Comparison of ENCODE assay signal across 13 cellular contexts in the genomic region with DNA sequence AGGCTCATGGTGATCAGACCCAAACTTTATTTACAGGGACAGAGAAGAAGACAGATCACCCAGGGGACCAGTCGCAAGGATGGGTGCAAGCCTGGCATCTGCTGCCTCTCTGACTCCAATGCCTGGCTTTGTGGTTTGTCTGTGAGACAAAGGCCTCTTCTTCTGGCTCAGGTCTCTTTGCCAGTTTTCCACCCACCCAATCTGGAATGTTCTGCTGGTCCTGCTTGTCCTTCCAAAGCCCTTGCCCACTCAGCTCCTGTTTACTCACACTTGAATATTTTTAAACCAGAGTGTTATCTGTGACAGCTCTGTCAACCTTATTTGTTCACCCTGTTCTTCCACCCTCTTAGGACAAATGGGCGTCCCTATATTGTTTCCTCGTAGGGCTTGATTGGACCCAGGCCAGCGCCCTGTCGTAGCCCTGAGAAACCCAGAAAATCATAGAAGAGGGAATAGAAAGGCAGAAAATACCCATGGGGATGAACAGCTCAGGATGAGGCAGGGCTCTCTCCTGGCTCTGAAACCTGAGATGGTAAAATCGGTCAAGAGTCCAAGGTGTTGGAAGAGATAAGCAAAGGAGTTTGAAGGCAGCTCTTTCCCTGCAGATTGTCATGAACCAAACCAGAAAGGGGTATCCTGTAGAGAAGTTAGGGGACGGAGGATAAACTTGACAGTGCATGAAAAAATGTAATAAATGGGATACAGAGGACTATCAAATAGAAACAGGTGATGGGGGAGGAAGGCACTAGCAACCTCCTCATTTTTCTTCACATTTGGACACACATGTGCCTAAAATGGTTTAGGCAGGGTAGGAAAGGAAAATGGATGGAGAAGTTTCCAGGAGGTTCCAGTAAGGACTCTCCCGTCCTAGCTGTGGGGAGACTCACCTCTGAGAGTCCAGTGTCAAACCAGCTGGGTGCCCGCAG. TPM values are rescaled to one million over a fixed set of nuclear protein-coding genes. Genes with fewer than 3 reads are reported as not detected.
A peak's percentile ranks its signal among the peaks of the same experiment; 100 is the strongest.
DNase-seq lines count a peak whose midpoint lies in the region; ATAC-seq and TF ChIP-seq lines count a peak whose summit lies in the region.
"Had no signal": no experiment of that assay in that cellular context is flagged by ENCODE, and none has a peak within 500 bp of the region (broad histone marks: within the 10 kb centered on the region; RNA-seq: fewer than 3 reads in every experiment).

No MANE protein-coding gene starts in this region.

- in situ Hi-C loops in IMR-90 (cut with MboI; ENCODE audit: low sequenced_read_pairs) = no loop called here

- peaks cover 0 to 15% of the 10 kb centered on the region in 2 experiments; a peak in 2 of 4 replicates for H3K79me1 ChIP-seq in IMR-90 (ENCODE audit: low read depth in 1 of 2, low read length in 2 of 2)
- H3K79me1 ChIP-seq in mesendoderm (ENCODE audit: low read length) = no peaks in the 10 kb centered on the region

- H4K91ac ChIP-seq in IMR-90 (ENCODE audit: insufficient read depth, low read depth, low read length) = peak overlapping the region; percentile 97; the same call in 1 of the 2 replicates

- H3K4me2 ChIP-seq in IMR-90 (ENCODE audit: low read depth, low read length) = 0 out of 2 replicates have a peak overlapping the region, but pooled peaks have one; percentile 2
- H3K4me2 ChIP-seq in mesendoderm (ENCODE audit: low read length) = no peak overlapping the region

- H4K20me1 ChIP-seq in IMR-90 (ENCODE audit: insufficient read depth, low read length) = no peaks in the 10 kb centered on the region

- H2BK120ac ChIP-seq in IMR-90 (ENCODE audit: low read depth, low read length) (peak overlapping the region; percentile 84), mesendoderm (ENCODE audit: low read depth, low read length) (no peak overlapping the region)

- H4K5ac ChIP-seq in IMR-90 (ENCODE audit: low read depth, low read length) = peak overlapping the region; percentile 94
- H4K5ac ChIP-seq in mesendoderm (ENCODE audit: low read length) = no peak overlapping the region

- H3K56ac ChIP-seq in IMR-90 (ENCODE audit: extremely low read depth, insufficient read depth, low read length) (no peak overlapping the region), mesendoderm (ENCODE audit: low read length) (no peak overlapping the region)

- no peak overlapping the region for H3K27ac Mint-ChIP-seq in WTC11

- no peak overlapping the region for H3K4me3 Mint-ChIP-seq in WTC11

- H2BK5ac ChIP-seq in IMR-90 (ENCODE audit: low read depth, low read length, poor library complexity, severe bottlenecking) = peak overlapping the region; percentile 85
- no peak overlapping the region for H2BK5ac ChIP-seq in mesendoderm (ENCODE audit: low read length)

- intact Hi-C loops in IMR-90 (cut with micrococcal nuclease) (no loop called here), dorsolateral prefrontal cortex (cut with DNase I) (loop anchor here (1.0 to 5.0 kb wide), 4 partner anchors 16 to 68 kb away; partner anchors contain the start of genes CFAP68 (in 1 of the 2) and FDXACB1 (in 1 of the 2))

- 94% methylated on average over 3 of the region's 9 CpGs; no CpG with 5 or more reads in 1 of the 2 experiments for WGBS in IMR-90 (ENCODE audit: extremely low coverage in 2 of 2, insufficient read length in 1 of 2), 2 experiments
- WGBS in mesendoderm (ENCODE audit: extremely low coverage, insufficient coverage, low lambda C conversion rate) = no CpG with 5 or more reads among the region's 9 CpGs

- TF ChIP-seq CTCF in IMR-90 (conservative IDR thresholded peaks at IDR 0.05; ENCODE audit: low read depth, low read length) (no peak), dorsolateral prefrontal cortex (IDR thresholded peaks at IDR 0.05 in 54 of 56, conservative IDR thresholded peaks at IDR 0.05 in 2 of 56; ENCODE audit: low read depth in 1 of 56, partially characterized antibody in 56 of 56) (peak in 4 of 56 donors; percentile 1 to 20 (median 10)), WTC11 (IDR thresholded peaks at IDR 0.05) (no peak)

- H3K27ac ChIP-seq in IMR-90 (ENCODE audit: insufficient read depth, low read length) (no peak overlapping the region; the same call in 1 of the 2 replicates), dorsolateral prefrontal cortex (peak overlapping the region; percentile 92 to 100 (median 99)), mesendoderm (ENCODE audit: low read depth, low read length) (no peak overlapping the region), stomach smooth muscle (ENCODE audit: low read length) (peak overlapping the region; percentile 94)
- no peak overlapping the region for H3K27ac ChIP-seq in effector memory CD4-positive, alpha-beta T cell (ENCODE audit: insufficient read depth, low read length, poor library complexity, severe bottlenecking)

- H3K36me3 ChIP-seq in IMR-90 (ENCODE audit: control insufficient read depth, insufficient read depth, low read length) (no peaks in the 10 kb centered on the region), mesendoderm (ENCODE audit: control insufficient read depth, insufficient read depth, low read length) (no peaks in the 10 kb centered on the region), stomach smooth muscle (ENCODE audit: control insufficient read depth in 2 of 2, insufficient read depth in 2 of 2, low read length in 2 of 2) (peaks cover 2 to 14% of the 10 kb centered on the region in 2 donors)
- H3K36me3 ChIP-seq in effector memory CD4-positive, alpha-beta T cell (ENCODE audit: control insufficient read depth, insufficient read depth, low read length) = no peaks in the 10 kb centered on the region

- TF ChIP-seq RAD21 in IMR-90 (IDR thresholded peaks at IDR 0.05; ENCODE audit: low read length) = no peak

- H2BK15ac ChIP-seq in IMR-90 (ENCODE audit: low read depth, low read length) (peak overlapping the region; percentile 67; the same call in 1 of the 3 replicates), mesendoderm (replicated peaks; ENCODE audit: low read depth) (no peak overlapping the region)

- H3K4me1 ChIP-seq in IMR-90 (ENCODE audit: control insufficient read depth, insufficient read depth, low read length) (peaks cover 36% of the 10 kb centered on the region), mesendoderm (ENCODE audit: control insufficient read depth, low read depth, low read length) (peaks cover 24% of the 10 kb centered on the region), stomach smooth muscle (ENCODE audit: control insufficient read depth, insufficient read depth, low read length) (peaks cover 43% of the 10 kb centered on the region)
- no peaks in the 10 kb centered on the region for H3K4me1 ChIP-seq in effector memory CD4-positive, alpha-beta T cell (ENCODE audit: control insufficient read depth, insufficient read depth, low read length, poor library complexity, severe bottlenecking)

- no peaks in the 10 kb centered on the region; the same call in 1 of the 2 replicates for H3K27me3 Mint-ChIP-seq in WTC11 (ENCODE audit: low read depth)

- H3K9ac ChIP-seq in IMR-90 (ENCODE audit: low read depth, low read length) (peak overlapping the region; percentile 37; the same call in 1 of the 2 replicates), mesendoderm (ENCODE audit: low read length) (no peak overlapping the region), stomach smooth muscle (ENCODE audit: low read length in 2 of 2) (peak overlapping the region; percentile 86 to 89)

- no peak overlapping the region; the same call in 1 of the 2 replicates for H3K23ac ChIP-seq in IMR-90 (ENCODE audit: low read depth, low read length)
- no peak overlapping the region for H3K23ac ChIP-seq in mesendoderm (ENCODE audit: low read length)

- no peaks in the 10 kb centered on the region for H3K36me3 Mint-ChIP-seq in WTC11

- peaks cover 18% of the 10 kb centered on the region for H3K9me1 ChIP-seq in IMR-90 (ENCODE audit: insufficient read depth, low read length)

- CTCF ChIA-PET in IMR-90 (lab: Yijun Ruan, JAX) = interaction anchor here (0.5 to 0.6 kb wide), 2 partner anchors 21 to 998 kb away, joined by 3 read pairs; no protein-coding TSS in a partner anchor
- CTCF ChIA-PET in WTC11 (lab: Charles Lee) = interaction anchor here (1.2 to 2.6 kb wide), 2 partner anchors 16 to 71 kb away, joined by 6 to 8 read pairs; no protein-coding TSS in a partner anchor

- H4K8ac ChIP-seq in IMR-90 (ENCODE audit: low read depth in 2 of 2, low read length in 2 of 2) (peak overlapping the region; percentile 92 to 93; a peak in 2 of 4 replicates), mesendoderm (ENCODE audit: low read depth, low read length) (peak overlapping the region; percentile 28)

- H2AK9ac ChIP-seq in IMR-90 (replicated peaks; ENCODE audit: low read depth, low read length, poor library complexity) = peak overlapping the region; percentile 85

- H3K4ac ChIP-seq in IMR-90 (ENCODE audit: low read depth, low read length) = peak overlapping the region; percentile 94
- H3K4ac ChIP-seq in mesendoderm (ENCODE audit: low read depth, low read length) = no peak overlapping the region

- TF ChIP-seq POLR2A in IMR-90 (IDR thresholded peaks at IDR 0.05; ENCODE audit: low read depth, low read length) = no peak

- no TSS peak for BruUV-seq in IMR-90 (replicated peaks; lab: Mats Ljungman, UMichigan)

- H3K4me1 Mint-ChIP-seq in WTC11 = peaks cover 36% of the 10 kb centered on the region

- POLR2A ChIA-PET in IMR-90 (lab: Charles Lee; ENCODE audit: unreplicated experiment) = interaction anchor here (0.5 to 1.0 kb wide), 2 partner anchors 7 to 24 kb away, joined by 3 read pairs; no protein-coding TSS in a partner anchor
- POLR2A ChIA-PET in WTC11 (lab: Charles Lee) = interaction anchor here (0.6 to 1.3 kb wide), 4 partner anchors 16 to 72 kb away, joined by 3 to 7 read pairs (median 3); no protein-coding TSS in a partner anchor

- peak overlapping the region; percentile 71; the same call in 1 of the 2 replicates for H3K14ac ChIP-seq in IMR-90 (replicated peaks; ENCODE audit: low read depth, low read length)

- H2AK5ac ChIP-seq in IMR-90 (ENCODE audit: low read depth, low read length) = peak overlapping the region; percentile 72
- H2AK5ac ChIP-seq in mesendoderm (ENCODE audit: low read length) = no peak overlapping the region

- H3K27me3 ChIP-seq in IMR-90 (ENCODE audit: control insufficient read depth, insufficient read depth, low read length) (no peaks in the 10 kb centered on the region), dorsolateral prefrontal cortex (no peaks in the 10 kb centered on the region), mesendoderm (ENCODE audit: insufficient read depth, low read length, poor library complexity) (no peaks in the 10 kb centered on the region), stomach smooth muscle (ENCODE audit: control insufficient read depth in 1 of 2, insufficient read depth in 2 of 2, low read length in 2 of 2) (no peaks in the 10 kb centered on the region)
- H3K27me3 ChIP-seq in effector memory CD4-positive, alpha-beta T cell (replicated peaks; ENCODE audit: control insufficient read depth, insufficient read depth, low read length, poor library complexity, severe bottlenecking) = peaks cover 17% of the 10 kb centered on the region

- no peaks in the 10 kb centered on the region for H3K79me2 ChIP-seq in mesendoderm (ENCODE audit: control insufficient read depth, insufficient read depth, low read length)

- DNase-seq in IMR-90 = no peak
- peak; percentile 55 to 92 (median 83) for DNase-seq in dorsolateral prefrontal cortex
- no peak for DNase-seq in mesendoderm
- no peak for DNase-seq in WTC11 (ENCODE audit: low spot score)
- DNase-seq in stimulated activated CD4-positive, alpha-beta T cell treated with anti-CD3 and anti-CD28 coated beads, Interleukin-2, amount 100 ng/mL, for 24 hours = no peak
- no peak for DNase-seq in activated CD4-positive, CD25-positive, alpha-beta regulatory T cell (lab: John Stamatoyannopoulos, UW)
- DNase-seq in effector memory CD4-positive, alpha-beta T cell = no peak
- DNase-seq: activated effector memory CD4-positive, alpha-beta T cell treated with Interleukin-2 at 50 U/mL for 16 hours; DND-41; NCI-H146 had no signal

- H2AFZ ChIP-seq in IMR-90 (replicated peaks; ENCODE audit: low read length, poor library complexity) = peak overlapping the region; percentile 83

- no peaks in the 10 kb centered on the region for H3K9me3 ChIP-seq in IMR-90 (ENCODE audit: control insufficient read depth, insufficient read depth, low read length)
- H3K9me3 ChIP-seq in stomach smooth muscle (ENCODE audit: control insufficient read depth in 2 of 2, low read length in 2 of 2) = no peaks in the 10 kb centered on the region
- H3K9me3 ChIP-seq in effector memory CD4-positive, alpha-beta T cell (ENCODE audit: control insufficient read depth, low read length) = no peaks in the 10 kb centered on the region

- H3K4me3 ChIP-seq in IMR-90 (ENCODE audit: insufficient read depth, low read depth, low read length) (no peak overlapping the region), dorsolateral prefrontal cortex (peak overlapping the region; percentile 44 to 88 (median 68)), mesendoderm (ENCODE audit: low read length) (no peak overlapping the region), stomach smooth muscle (ENCODE audit: low read length in 2 of 2) (peak overlapping the region; percentile 81 to 83)
- H3K4me3 ChIP-seq in effector memory CD4-positive, alpha-beta T cell (ENCODE audit: insufficient read depth, low read depth, low read length, poor library complexity, severe bottlenecking) = no peak overlapping the region

- H3K18ac ChIP-seq in IMR-90 (ENCODE audit: low read depth, low read length) (peak overlapping the region; percentile 70), mesendoderm (ENCODE audit: low read length) (no peak overlapping the region)

- no peaks in the 10 kb centered on the region for H3K9me3 Mint-ChIP-seq in WTC11

- peak overlapping the region; percentile 97; the same call in 1 of the 2 replicates for H2BK20ac ChIP-seq in IMR-90 (ENCODE audit: low read depth, low read length)

- ATAC-seq in IMR-90 (ENCODE audit: low read depth) (no peak), WTC11 (no peak)

- dilution Hi-C loops in IMR-90 (cut with HindIII; ENCODE audit: low sequenced_read_pairs, unreplicated experiment) = no loop called here

RNA-seq across cellular contexts. Expression of gene CRYAB, which starts 0.7 kb away (rescaled TPM):
- total RNA-seq in IMR-90 (2012; rRNA removed) = 3.9 and 6.5 TPM in 2 replicates
- 16.5 and 19.5 TPM in 2 replicates for polyA plus RNA-seq in IMR-90 (2012; rRNA removed)
- 12.3 and 25.3 TPM in 2 replicates for polyA plus RNA-seq in IMR-90 (2012; cell fraction: cytosol; rRNA removed)
- polyA plus RNA-seq in IMR-90 (2012; cell fraction: nucleus; rRNA removed; ENCODE audit: low replicate concordance) = 4.3 and 6.7 TPM in 2 replicates
- 1,000 to 10,000 TPM in 61 of 120 experiments, 100 to 1,000 TPM in 59; 265 to 3,917 (median 1,020) TPM for total RNA-seq in dorsolateral prefrontal cortex
- polyA plus RNA-seq in mesendoderm (2013, experiment 1 of 2) = 3.4 TPM
- 4.2 TPM for polyA plus RNA-seq in mesendoderm (2013, experiment 2 of 2)
- 1.3 to 2.1 TPM (median 1.4 TPM) in 3 replicates for total RNA-seq in WTC11 (2021)
- total RNA-seq: T-helper 2 cell treated with Interferon-gamma antibody and Interleukin-4, amounts not matched to agents 100 ng/mL and 5 ng/mL, for 36 hours had no signal

RNA-seq across cellular contexts. Expression of gene HSPB2, which starts 1.6 kb away (rescaled TPM):
- total RNA-seq in IMR-90 (2012; rRNA removed) (under 0.01 and 0.18 TPM in 2 replicates), dorsolateral prefrontal cortex (10 to 100 TPM in 1 of 120 experiments, 1 to 10 TPM in 113, under 1 TPM in 6; 0.56 to 10.0 (median 2.8) TPM), WTC11 (2021) (0.33 to 0.62 TPM (median 0.55 TPM) in 3 replicates)
- 0.55 and 1.0 TPM in 2 replicates for polyA plus RNA-seq in IMR-90 (2012; rRNA removed)
- 0.27 and 0.36 TPM in 2 replicates for polyA plus RNA-seq in IMR-90 (2012; cell fraction: cytosol; rRNA removed)
- polyA plus RNA-seq in IMR-90 (2012; cell fraction: nucleus; rRNA removed; ENCODE audit: low replicate concordance) = 0.68 and 0.70 TPM in 2 replicates
- 0.56 TPM for polyA plus RNA-seq in mesendoderm (2013, experiment 1 of 2)
- polyA plus RNA-seq in mesendoderm (2013, experiment 2 of 2) = 0.53 TPM
- total RNA-seq: glomerular endothelial cell; T-helper 2 cell treated with Interferon-gamma antibody and Interleukin-4, amounts not matched to agents 100 ng/mL and 5 ng/mL, for 36 hours had no signal

RNA-seq across cellular contexts. Expression of gene C11orf52, which starts 7.8 kb away (rescaled TPM):
- total RNA-seq in IMR-90 (2012; rRNA removed) (0.28 and 0.90 TPM in 2 replicates), dorsolateral prefrontal cortex (1 to 10 TPM in 61 of 120 experiments, under 1 TPM in 30, not detected in 29; 0.40 to 4.0 (median 1.3) TPM), WTC11 (2021) (2.1 to 4.2 TPM (median 3.0 TPM) in 3 replicates)
- 1.0 and 1.1 TPM in 2 replicates for polyA plus RNA-seq in IMR-90 (2012; rRNA removed)
- polyA plus RNA-seq in IMR-90 (2012; cell fraction: cytosol; rRNA removed) = 0.57 and 0.73 TPM in 2 replicates
- 0.17 and 0.50 TPM in 2 replicates for polyA plus RNA-seq in IMR-90 (2012; cell fraction: nucleus; rRNA removed; ENCODE audit: low replicate concordance)
- polyA plus RNA-seq in mesendoderm (2013, experiment 1 of 2) = 1.3 TPM
- polyA plus RNA-seq in mesendoderm (2013, experiment 2 of 2) = 1.5 TPM
- total RNA-seq: T-helper 2 cell treated with Interferon-gamma antibody and Interleukin-4, amounts not matched to agents 100 ng/mL and 5 ng/mL, for 36 hours had no signal

RNA-seq across cellular contexts. Expression of gene DIXDC1, which starts 26.2 kb away (rescaled TPM):
- total RNA-seq in IMR-90 (2012; rRNA removed) (10.4 and 11.1 TPM in 2 replicates), dorsolateral prefrontal cortex (10 to 100 TPM; 32.0 to 84.9 (median 55.1) TPM), WTC11 (2021) (12.6 to 14.6 TPM (median 13.5 TPM) in 3 replicates)
- polyA plus RNA-seq in IMR-90 (2012; rRNA removed) = 5.3 and 5.9 TPM in 2 replicates
- 2.0 and 3.9 TPM in 2 replicates for polyA plus RNA-seq in IMR-90 (2012; cell fraction: cytosol; rRNA removed)
- 3.3 and 7.3 TPM in 2 replicates for polyA plus RNA-seq in IMR-90 (2012; cell fraction: nucleus; rRNA removed; ENCODE audit: low replicate concordance)
- 3.7 TPM for polyA plus RNA-seq in mesendoderm (2013, experiment 1 of 2)
- 3.9 TPM for polyA plus RNA-seq in mesendoderm (2013, experiment 2 of 2)

RNA-seq across cellular contexts. Expression of gene CFAP68, which starts 31.6 kb away (rescaled TPM):
- total RNA-seq in IMR-90 (2012; rRNA removed) (8.9 and 10.2 TPM in 2 replicates), dorsolateral prefrontal cortex (10 to 100 TPM in 114 of 120 experiments, 1 to 10 TPM in 6; 7.3 to 30.0 (median 16.4) TPM), WTC11 (2021) (18.7 to 22.6 TPM (median 20.4 TPM) in 3 replicates)
- 17.0 and 19.9 TPM in 2 replicates for polyA plus RNA-seq in IMR-90 (2012; rRNA removed)
- polyA plus RNA-seq in IMR-90 (2012; cell fraction: cytosol; rRNA removed) = 12.8 and 19.3 TPM in 2 replicates
- polyA plus RNA-seq in IMR-90 (2012; cell fraction: nucleus; rRNA removed; ENCODE audit: low replicate concordance) = 1.6 and 6.8 TPM in 2 replicates
- 22.5 TPM for polyA plus RNA-seq in mesendoderm (2013, experiment 1 of 2)
- 24.1 TPM for polyA plus RNA-seq in mesendoderm (2013, experiment 2 of 2)

Comparison
In these comparisons a context has a peak if more than half of its experiments do, and no peak if none do; other contexts are left out.
1. DNase-seq: peak in dorsolateral prefrontal cortex (10 of 10); none in IMR-90 (single experiment), mesendoderm (single experiment), WTC11 (single experiment), stimulated activated CD4-positive, alpha-beta T cell treated with anti-CD3 and anti-CD28 coated beads, Interleukin-2, amount 100 ng/mL, for 24 hours (0 of 2), activated CD4-positive, CD25-positive, alpha-beta regulatory T cell (0 of 4) and effector memory CD4-positive, alpha-beta T cell (0 of 3).
2. H3K27ac ChIP-seq: peak in dorsolateral prefrontal cortex (59 of 59) and stomach smooth muscle (single experiment); none in IMR-90 (single experiment), mesendoderm (single experiment) and effector memory CD4-positive, alpha-beta T cell (single experiment).
3. H3K4me3 ChIP-seq: peak in dorsolateral prefrontal cortex (59 of 59) and stomach smooth muscle (2 of 2); none in IMR-90 (single experiment), mesendoderm (single experiment) and effector memory CD4-positive, alpha-beta T cell (single experiment).
4. RNA of gene CRYAB, which starts 0.7 kb away (total RNA-seq): 265 to 3,917 TPM in dorsolateral prefrontal cortex; 3.9 to 6.5 TPM in IMR-90 and 1.3 to 2.1 TPM in WTC11; every median in the first group is over 10 times any median in the second.